In genomic region chr16:30521873-30522641, GRCh38 we compare ENCODE assay signal across 15 cellular contexts. TPM values are rescaled to one million over a fixed set of nuclear protein-coding genes. Genes with fewer than 3 reads are reported as not detected.
A peak's percentile ranks its signal among the peaks of the same experiment; 100 is the strongest.
DNase-seq lines count a peak whose midpoint lies in the region; ATAC-seq and TF ChIP-seq lines count a peak whose summit lies in the region.
"Had no signal": no experiment of that assay in that cellular context is flagged by ENCODE, and none has a peak within 500 bp of the region (broad histone marks: within the 10 kb centered on the region; RNA-seq: fewer than 3 reads in every experiment).

No MANE protein-coding gene starts in this region.

- no peak for TF ChIP-seq CTCF in Calu3 (IDR thresholded peaks at IDR 0.05; ENCODE audit: unreplicated experiment)
- no peak for TF ChIP-seq CTCF in neural cell (IDR thresholded peaks at IDR 0.05; ENCODE audit: poor library complexity, severe bottlenecking)
- no peak for TF ChIP-seq CTCF in GM13976 (IDR thresholded peaks at IDR 0.05; ENCODE audit: borderline replicate concordance, control extremely low read depth, extremely low read depth, insufficient read depth, missing control alignments)
- no peak for TF ChIP-seq CTCF in gastroesophageal sphincter (IDR thresholded peaks at IDR 0.05)

- no peaks in the 10 kb centered on the region for H4K20me1 ChIP-seq in neural cell (ENCODE audit: insufficient read depth)

- H3K4me1 Mint-ChIP-seq in Calu3 (ENCODE audit: low read depth, unreplicated experiment): peaks cover 12% of the 10 kb centered on the region
- H3K4me1 Mint-ChIP-seq in effector memory CD8-positive, alpha-beta T cell (ENCODE audit: low read depth in 2 of 2): peaks cover 19% of the 10 kb centered on the region in 2 donors

- H3K4me3 Mint-ChIP-seq in Calu3 (ENCODE audit: low read depth, unreplicated experiment): no peak overlapping the region
- H3K4me3 Mint-ChIP-seq in effector memory CD8-positive, alpha-beta T cell: peak overlapping the region in 1 of 2 donors; percentile 2
- H3K4me3 Mint-ChIP-seq: CD8-positive, alpha-beta T cell had no signal

- H3K27ac ChIP-seq in neural cell (ENCODE audit: low read length) (no peak overlapping the region), gastroesophageal sphincter (no peak overlapping the region)
- H3K27ac ChIP-seq: epithelial cell of prostate, sigmoid colon, WERI-Rb-1 had no signal

- no peaks in the 10 kb centered on the region for H3K36me3 ChIP-seq in neural cell (ENCODE audit: insufficient read depth, low read length)
- H3K36me3 ChIP-seq in gastroesophageal sphincter: peaks cover 0 to 11% of the 10 kb centered on the region in 2 donors

- H3K36me3 Mint-ChIP-seq in Calu3 (ENCODE audit: insufficient read depth, unreplicated experiment): peaks cover 29% of the 10 kb centered on the region
- H3K36me3 Mint-ChIP-seq in effector memory CD8-positive, alpha-beta T cell (ENCODE audit: insufficient read depth): peaks cover 65% of the 10 kb centered on the region

- H3K27ac Mint-ChIP-seq in Calu3 (ENCODE audit: unreplicated experiment): peak overlapping the region; percentile 42
- peak overlapping the region; percentile 26 to 44 for H3K27ac Mint-ChIP-seq in effector memory CD8-positive, alpha-beta T cell
- H3K27ac Mint-ChIP-seq: CD8-positive, alpha-beta T cell had no signal

- H3K9me3 Mint-ChIP-seq in Calu3 (ENCODE audit: low read depth, unreplicated experiment): no peaks in the 10 kb centered on the region
- no peaks in the 10 kb centered on the region for H3K9me3 Mint-ChIP-seq in effector memory CD8-positive, alpha-beta T cell
- H3K9me3 Mint-ChIP-seq: CD8-positive, alpha-beta T cell had no signal

- no peak overlapping the region for H3K9ac ChIP-seq in neural cell (ENCODE audit: low read length)

- H3K27me3 Mint-ChIP-seq in Calu3 (ENCODE audit: unreplicated experiment): peaks cover 2% of the 10 kb centered on the region
- H3K27me3 Mint-ChIP-seq in effector memory CD8-positive, alpha-beta T cell: no peaks in the 10 kb centered on the region

- peaks cover 0 to 22% (median 0%) of the 10 kb centered on the region in 3 donors for H3K4me1 ChIP-seq in gastroesophageal sphincter

- TF ChIP-seq EP300 in neural cell (conservative IDR thresholded peaks at IDR 0.05; ENCODE audit: poor library complexity, severe bottlenecking): no peak
- TF ChIP-seq EP300 in gastroesophageal sphincter (IDR thresholded peaks at IDR 0.05): no peak

- TF ChIP-seq POLR2A in gastroesophageal sphincter (IDR thresholded peaks at IDR 0.05): no peak

- no peaks in the 10 kb centered on the region for H3K9me2 ChIP-seq in neural cell (ENCODE audit: insufficient read depth, low read length)

- H3K4me2 ChIP-seq in neural cell (ENCODE audit: low read length): no peak overlapping the region

- H3K9me3 ChIP-seq in neural cell (ENCODE audit: low read length): no peaks in the 10 kb centered on the region
- H3K9me3 ChIP-seq in gastroesophageal sphincter: no peaks in the 10 kb centered on the region
- H3K9me3 ChIP-seq: sigmoid colon had no signal

- BruUV-seq in Calu3 (replicated peaks; lab: Mats Ljungman, UMichigan): no TSS peak

- in situ Hi-C loops in GM13976 (cut with MboI; ENCODE audit: low sequenced_read_pairs, unreplicated experiment): loop anchor here (10.0 kb wide), 1 partner anchor 87 kb away; the partner anchor contains the start of gene DCTPP1

- H3K27me3 ChIP-seq in neural cell (ENCODE audit: insufficient read depth, low read depth, low read length): no peaks in the 10 kb centered on the region
- H3K27me3 ChIP-seq in gastroesophageal sphincter: no peaks in the 10 kb centered on the region
- H3K27me3 ChIP-seq: sigmoid colon had no signal

- H3F3A ChIP-seq in neural cell (ENCODE audit: insufficient read depth, low read length, poor library complexity, severe bottlenecking): no peaks in the 10 kb centered on the region

- ATAC-seq in effector memory CD8-positive, alpha-beta T cell (replicated peaks): no peak
- no peak for ATAC-seq in gastroesophageal sphincter
- ATAC-seq: CD8-positive, alpha-beta T cell had no signal

- CTCF ChIA-PET in Calu3 (lab: Charles Lee): no interaction called here

- DNase-seq in Calu3 (no peak), SK-N-DZ (ENCODE audit: low spot score) (peak; percentile 37), GM13976 (ENCODE audit: low spot score) (no peak)
- no peak for DNase-seq in effector memory CD8-positive, alpha-beta T cell
- no peak for DNase-seq in stimulated activated CD8-positive, alpha-beta memory T cell treated with anti-CD3 and anti-CD28 coated beads, Interleukin-4, amount 100 ng/mL, for 48 hours
- DNase-seq: CD8-positive, alpha-beta T cell; NCI-H1694; NCI-H524 treated with DMSO at 0.1 percent for 48 hours; SHP77 treated with DMSO at 0.1 percent for 48 hours; sigmoid colon; WERI-Rb-1 had no signal

- intact Hi-C loops in Calu3 (cut with micrococcal nuclease; ENCODE audit: unreplicated experiment): no loop called here

- no peak for TF ChIP-seq RAD21 in neural cell (conservative IDR thresholded peaks at IDR 0.05)

- H2AFZ ChIP-seq in neural cell (ENCODE audit: low read depth, low read length): no peak overlapping the region

- peaks cover 5% of the 10 kb centered on the region for H3K79me2 ChIP-seq in neural cell (replicated peaks; ENCODE audit: insufficient read depth, low read length)

- 49 to 50% methylated on average over 9 to 10 of the region's 11 CpGs for WGBS in gastroesophageal sphincter (ENCODE audit: low coverage in 1 of 2), 2 donors

- H3K4me3 ChIP-seq in neural cell (ENCODE audit: low read length): no peak overlapping the region
- no peak overlapping the region for H3K4me3 ChIP-seq in gastroesophageal sphincter
- H3K4me3 ChIP-seq: sigmoid colon had no signal

TF ChIP-seq in neural cell, 6 proteins besides CTCF, POLR2A, EP300 and RAD21:
- TF ChIP-seq MXI1 (conservative IDR thresholded peaks at IDR 0.05; ENCODE audit: poor library complexity, severe bottlenecking) (no peak), POLR2AphosphoS5 (IDR thresholded peaks at IDR 0.05) (peak; percentile 9)

RNA-seq across cellular contexts. Expression of gene ZNF768, which starts 4.3 kb away (rescaled TPM):
- total RNA-seq in Calu3 (2022): 40.8 and 42.6 TPM in 2 replicates
- 70.5 and 90.0 TPM in 2 replicates for polyA plus RNA-seq in SK-N-DZ (2014; cell fraction: cytosol; rRNA removed)
- 52.0 and 65.3 TPM in 2 replicates for polyA plus RNA-seq in SK-N-DZ (2014; cell fraction: nucleus; rRNA removed)
- 54.4 and 56.5 TPM in 2 replicates for polyA plus RNA-seq in neural cell
- polyA minus RNA-seq in neural cell: 48.6 and 59.9 TPM in 2 replicates
- total RNA-seq in gastroesophageal sphincter: 10 to 100 TPM; 41.3 to 87.8 (median 50.9) TPM

RNA-seq across cellular contexts. Expression of gene ZNF747, which starts 12.6 kb away (rescaled TPM):
- total RNA-seq in Calu3 (2022) (12.3 and 15.4 TPM in 2 replicates), gastroesophageal sphincter (10 to 100 TPM; 15.3 to 31.6 (median 19.3) TPM)
- polyA plus RNA-seq in SK-N-DZ (2014; cell fraction: cytosol; rRNA removed): 16.9 and 17.1 TPM in 2 replicates
- polyA plus RNA-seq in SK-N-DZ (2014; cell fraction: nucleus; rRNA removed): 8.8 and 9.3 TPM in 2 replicates
- polyA plus RNA-seq in neural cell: 5.7 and 8.4 TPM in 2 replicates
- 8.8 and 10.2 TPM in 2 replicates for polyA minus RNA-seq in neural cell

RNA-seq across cellular contexts. Expression of gene ZNF764, which starts 36.1 kb away (rescaled TPM):
- total RNA-seq in Calu3 (2022): 16.5 and 16.7 TPM in 2 replicates
- 18.1 and 19.4 TPM in 2 replicates for polyA plus RNA-seq in SK-N-DZ (2014; cell fraction: cytosol; rRNA removed)
- polyA plus RNA-seq in SK-N-DZ (2014; cell fraction: nucleus; rRNA removed): 13.6 and 21.7 TPM in 2 replicates
- polyA plus RNA-seq in neural cell: 10.5 and 14.9 TPM in 2 replicates
- 26.3 and 28.1 TPM in 2 replicates for polyA minus RNA-seq in neural cell
- 10 to 100 TPM in 2 of 4 donors, 1 to 10 TPM in 2; 6.3 to 13.1 (median 9.3) TPM for total RNA-seq in gastroesophageal sphincter

RNA-seq across cellular contexts. Expression of gene ZNF688, which starts 49.5 kb away (rescaled TPM):
- total RNA-seq in Calu3 (2022) (11.8 and 13.5 TPM in 2 replicates), gastroesophageal sphincter (10 to 100 TPM; 15.9 to 22.1 (median 20.8) TPM)
- 13.2 and 13.5 TPM in 2 replicates for polyA plus RNA-seq in SK-N-DZ (2014; cell fraction: cytosol; rRNA removed)
- 18.9 and 19.3 TPM in 2 replicates for polyA plus RNA-seq in SK-N-DZ (2014; cell fraction: nucleus; rRNA removed)
- polyA plus RNA-seq in neural cell: 26.9 and 28.4 TPM in 2 replicates
- 12.4 and 13.8 TPM in 2 replicates for polyA minus RNA-seq in neural cell

RNA-seq across cellular contexts. Expression of gene ITGAL, which starts 49.5 kb away (rescaled TPM):
- total RNA-seq in Calu3 (2022) (not detected in 2 replicates), gastroesophageal sphincter (1 to 10 TPM in 2 of 4 donors, under 1 TPM in 2; 0.30 to 4.2 (median 0.97) TPM)
- polyA plus RNA-seq in SK-N-DZ (2014; cell fraction: cytosol; rRNA removed): not detected in 2 replicates
- polyA plus RNA-seq in SK-N-DZ (2014; cell fraction: nucleus; rRNA removed): 0.14 TPM in 1 of 2 replicates, not detected in the other
- polyA plus RNA-seq in neural cell: not detected in 2 replicates
- not detected in 2 replicates for polyA minus RNA-seq in neural cell
- total RNA-seq: bronchial epithelial cell had no signal
